In the genomic region with DNA sequence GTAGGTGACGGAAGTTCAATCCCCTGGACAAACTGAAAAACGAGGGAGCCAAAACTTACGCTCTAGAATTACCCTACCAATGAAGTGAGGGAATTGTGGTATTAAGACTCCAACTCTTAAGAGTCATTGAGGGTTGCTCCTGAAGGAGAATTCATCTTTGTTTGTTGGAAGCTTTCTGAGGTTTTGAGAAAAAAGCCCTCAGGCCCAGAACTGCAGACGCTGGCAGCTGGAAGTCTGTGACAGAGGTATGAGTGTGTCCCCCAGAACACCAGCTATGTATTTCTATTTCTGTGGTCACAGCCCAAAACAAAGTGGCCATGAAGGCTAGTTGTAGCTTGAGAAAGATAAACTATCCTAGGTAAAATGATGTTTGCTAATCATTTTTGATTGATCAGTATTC, we compare ENCODE assay signal across 22 cellular contexts.
"Had no signal": no experiment of that assay in that cellular context is flagged by ENCODE, and none has a peak within 500 bp of the region (broad histone marks: within the 10 kb centered on the region; RNA-seq: fewer than 3 reads in every experiment).

No MANE protein-coding gene starts in this region.

- H3K27me3 ChIP-seq: esophagus muscularis mucosa, gastroesophageal sphincter, sigmoid colon, spleen had no signal

- H3K27me3 Mint-ChIP-seq: activated naive CD8-positive, alpha-beta T cell treated with anti-CD3 and anti-CD28 coated beads for 36 hours; central memory CD8-positive, alpha-beta T cell; progenitor cell of endocrine pancreas had no signal

- H3K27ac ChIP-seq: esophagus muscularis mucosa, gastroesophageal sphincter, sigmoid colon, spleen had no signal

- H3K4me1 ChIP-seq: gastroesophageal sphincter had no signal

- H3K9me3 ChIP-seq: esophagus muscularis mucosa, gastroesophageal sphincter, sigmoid colon, spleen had no signal

- DNase-seq: activated CD4-positive, alpha-beta T cell treated with anti-CD3 and anti-CD28 coated beads, Interleukin-2, amount 50 U/mL, for 4 hours; activated CD8-positive, alpha-beta memory T cell treated with anti-CD3 and anti-CD28 coated beads for 24 hours; activated CD8-positive, alpha-beta memory T cell treated with anti-CD3 and anti-CD28 coated beads, Interleukin-2, amount 50 U/mL, for 48 hours; activated naive CD4-positive, alpha-beta T cell treated with Interleukin-2 at 50 U/mL for 16 hours; activated naive CD8-positive, alpha-beta T cell treated with anti-CD3 and anti-CD28 coated beads for 36 hours; activated T-cell treated with anti-CD3 and anti-CD28 coated beads, Interleukin-2, amount 50 U/mL, for 48 hours; effector memory CD4-positive, alpha-beta T cell; head of caudate nucleus; hypothalamus; left ventricle myocardium superior; retina; sigmoid colon; spleen; stimulated activated CD4-positive, alpha-beta T cell treated with anti-CD3 and anti-CD28 coated beads, Interleukin-4, amount 100 ng/mL, for 1 hour; stimulated activated naive CD4-positive, alpha-beta T cell treated with Interleukin-2 at 50 U/mL for 16 hours; T-helper 9 cell had no signal

- H3K36me3 Mint-ChIP-seq: activated naive CD8-positive, alpha-beta T cell treated with anti-CD3 and anti-CD28 coated beads for 36 hours; WTC11 had no signal

- ATAC-seq: gastroesophageal sphincter; left ventricle myocardium superior; natural killer cell treated with Interleukin-12 subunit alpha and Interleukin-12 subunit beta and Interleukin-15 and Interleukin-18, amount 100 ng/mL, for 72 hours; WTC11 had no signal

- H3K36me3 ChIP-seq: esophagus muscularis mucosa, gastroesophageal sphincter, sigmoid colon, spleen had no signal

- H3K4me3 ChIP-seq: esophagus muscularis mucosa, gastroesophageal sphincter, sigmoid colon, spleen had no signal

- H3K27ac Mint-ChIP-seq: activated naive CD8-positive, alpha-beta T cell treated with anti-CD3 and anti-CD28 coated beads for 36 hours; natural killer cell treated with Interleukin-12 subunit alpha and Interleukin-12 subunit beta and Interleukin-15 and Interleukin-18, amount 100 ng/mL, for 72 hours; progenitor cell of endocrine pancreas; WTC11 had no signal

- H3K9me3 Mint-ChIP-seq: activated naive CD8-positive, alpha-beta T cell treated with anti-CD3 and anti-CD28 coated beads for 36 hours; central memory CD8-positive, alpha-beta T cell; natural killer cell treated with Interleukin-12 subunit alpha and Interleukin-12 subunit beta and Interleukin-15 and Interleukin-18, amount 100 ng/mL, for 72 hours; WTC11 had no signal

- H3K4me3 Mint-ChIP-seq: activated naive CD8-positive, alpha-beta T cell treated with anti-CD3 and anti-CD28 coated beads for 36 hours; central memory CD8-positive, alpha-beta T cell; natural killer cell treated with Interleukin-12 subunit alpha and Interleukin-12 subunit beta and Interleukin-15 and Interleukin-18, amount 100 ng/mL, for 72 hours; WTC11 had no signal

- H3K4me1 Mint-ChIP-seq: activated naive CD8-positive, alpha-beta T cell treated with anti-CD3 and anti-CD28 coated beads for 36 hours; central memory CD8-positive, alpha-beta T cell had no signal
